8 cellular contexts compared by ENCODE assay signal in genomic region chr20:21303061-21303871, GRCh38. TPM values are rescaled to one million over a fixed set of nuclear protein-coding genes. Genes with fewer than 3 reads are reported as not detected.
A peak's percentile ranks its signal among the peaks of the same experiment; 100 is the strongest.
DNase-seq lines count a peak whose midpoint lies in the region; ATAC-seq and TF ChIP-seq lines count a peak whose summit lies in the region.

A gene with protein sequence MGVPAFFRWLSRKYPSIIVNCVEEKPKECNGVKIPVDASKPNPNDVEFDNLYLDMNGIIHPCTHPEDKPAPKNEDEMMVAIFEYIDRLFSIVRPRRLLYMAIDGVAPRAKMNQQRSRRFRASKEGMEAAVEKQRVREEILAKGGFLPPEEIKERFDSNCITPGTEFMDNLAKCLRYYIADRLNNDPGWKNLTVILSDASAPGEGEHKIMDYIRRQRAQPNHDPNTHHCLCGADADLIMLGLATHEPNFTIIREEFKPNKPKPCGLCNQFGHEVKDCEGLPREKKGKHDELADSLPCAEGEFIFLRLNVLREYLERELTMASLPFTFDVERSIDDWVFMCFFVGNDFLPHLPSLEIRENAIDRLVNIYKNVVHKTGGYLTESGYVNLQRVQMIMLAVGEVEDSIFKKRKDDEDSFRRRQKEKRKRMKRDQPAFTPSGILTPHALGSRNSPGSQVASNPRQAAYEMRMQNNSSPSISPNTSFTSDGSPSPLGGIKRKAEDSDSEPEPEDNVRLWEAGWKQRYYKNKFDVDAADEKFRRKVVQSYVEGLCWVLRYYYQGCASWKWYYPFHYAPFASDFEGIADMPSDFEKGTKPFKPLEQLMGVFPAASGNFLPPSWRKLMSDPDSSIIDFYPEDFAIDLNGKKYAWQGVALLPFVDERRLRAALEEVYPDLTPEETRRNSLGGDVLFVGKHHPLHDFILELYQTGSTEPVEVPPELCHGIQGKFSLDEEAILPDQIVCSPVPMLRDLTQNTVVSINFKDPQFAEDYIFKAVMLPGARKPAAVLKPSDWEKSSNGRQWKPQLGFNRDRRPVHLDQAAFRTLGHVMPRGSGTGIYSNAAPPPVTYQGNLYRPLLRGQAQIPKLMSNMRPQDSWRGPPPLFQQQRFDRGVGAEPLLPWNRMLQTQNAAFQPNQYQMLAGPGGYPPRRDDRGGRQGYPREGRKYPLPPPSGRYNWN (plus strand): TSS chr20:21303331. CDS start chr20:21303399, 68 bp downstream.

- H3K36me3 ChIP-seq in Caco-2 (ENCODE audit: control insufficient read depth, insufficient read depth, low read length): no peaks in the 10 kb centered on the region
- H3K36me3 ChIP-seq in endocrine pancreas (ENCODE audit: control insufficient read depth, insufficient read depth, low read length): no peaks in the 10 kb centered on the region

- H3K27me3 Mint-ChIP-seq in Caco-2 (ENCODE audit: insufficient read depth, unreplicated experiment): no peaks in the 10 kb centered on the region
- no peaks in the 10 kb centered on the region for H3K27me3 Mint-ChIP-seq in activated CD8-positive, alpha-beta memory T cell treated with anti-CD3 and anti-CD28 coated beads, Interleukin-2, amount 10 ng/mL, durations not matched to agents 7 days and 5 days

- DNase-seq in Caco-2 (peak; percentile 95 to 96), HUDEP-2 (lab: John Stamatoyannopoulos, UW; ENCODE audit: unreplicated experiment in 76 of 76) (peak in 75 of 76 experiments; percentile 23 to 97 (median 87)), NOMO-1 treated with dmso at 0.1 percent for 144 hours (lab: John Stamatoyannopoulos, UW; ENCODE audit: unreplicated experiment) (peak; percentile 83), mesenteric fat pad (ENCODE audit: low spot score) (peak; percentile 98)
- peak; percentile 95 for DNase-seq in activated CD8-positive, alpha-beta memory T cell treated with anti-CD3 and anti-CD28 coated beads, Interleukin-2, amount 10 ng/mL, durations not matched to agents 7 days and 5 days
- peak; percentile 97 for DNase-seq in stimulated activated CD8-positive, alpha-beta memory T cell treated with anti-CD3 and anti-CD28 coated beads, Interleukin-15, amount 100 ng/mL, for 24 hours (ENCODE audit: low read depth)

- POLR2A ChIA-PET in Caco-2 (lab: Charles Lee): interaction anchor here (0.5 to 1.5 kb wide), 7 partner anchors 9 to 185 kb away, joined by 3 to 16 read pairs (median 4); partner anchors contain the start of gene KIZ

- peak within 1 kb of the TSS; percentile 98 for H3K27ac Mint-ChIP-seq in Caco-2 (ENCODE audit: unreplicated experiment)
- peak within 1 kb of the TSS; percentile 98 for H3K27ac Mint-ChIP-seq in activated CD8-positive, alpha-beta memory T cell treated with anti-CD3 and anti-CD28 coated beads, Interleukin-2, amount 10 ng/mL, durations not matched to agents 7 days and 5 days

- peak within 1 kb of the TSS; percentile 87 for H3K4me3 Mint-ChIP-seq in Caco-2 (ENCODE audit: unreplicated experiment)
- H3K4me3 Mint-ChIP-seq in activated CD8-positive, alpha-beta memory T cell treated with anti-CD3 and anti-CD28 coated beads, Interleukin-2, amount 10 ng/mL, durations not matched to agents 7 days and 5 days: peak within 1 kb of the TSS; percentile 92

- CTCF ChIA-PET in Caco-2 (lab: Charles Lee): interaction anchor here (0.7 to 1.3 kb wide), 2 partner anchors 49 to 156 kb away, joined by 3 to 6 read pairs; no protein-coding TSS in a partner anchor
- CTCF ChIA-PET in activated CD8-positive, alpha-beta memory T cell treated with anti-CD3 and anti-CD28 coated beads, Interleukin-2, amount 10 ng/mL, durations not matched to agents 7 days and 5 days (lab: Charles Lee): interaction anchor here (0.6 to 2.1 kb wide), 6 partner anchors 14 to 589 kb away, joined by 3 to 12 read pairs (median 3); partner anchors contain the start of gene KIZ

- intact Hi-C loops in Caco-2 (cut with micrococcal nuclease; ENCODE audit: unreplicated experiment): no loop called here

- peak; percentile 91 for ATAC-seq in GM21381 (IDR thresholded peaks at IDR 0.05; ENCODE audit: unreplicated experiment)
- ATAC-seq in activated CD8-positive, alpha-beta memory T cell treated with anti-CD3 and anti-CD28 coated beads, Interleukin-2, amount 10 ng/mL, durations not matched to agents 7 days and 5 days: peak; percentile 91

- peak within 1 kb of the TSS; percentile 94 for H3K9ac ChIP-seq in endocrine pancreas (ENCODE audit: control insufficient read depth, insufficient read depth, low read length)

- H3K27me3 ChIP-seq in Caco-2 (replicated peaks; ENCODE audit: control insufficient read depth, insufficient read depth, low read length) (no peaks in the 10 kb centered on the region), endocrine pancreas (ENCODE audit: control insufficient read depth, insufficient read depth, low read length) (no peaks in the 10 kb centered on the region)

- H3K4me1 Mint-ChIP-seq in Caco-2 (ENCODE audit: low read depth, unreplicated experiment): peaks cover 17% of the 10 kb centered on the region
- H3K4me1 Mint-ChIP-seq in activated CD8-positive, alpha-beta memory T cell treated with anti-CD3 and anti-CD28 coated beads, Interleukin-2, amount 10 ng/mL, durations not matched to agents 7 days and 5 days: peaks cover 29% of the 10 kb centered on the region

- H3K9me3 Mint-ChIP-seq in Caco-2 (ENCODE audit: unreplicated experiment): no peaks in the 10 kb centered on the region
- peaks cover 3% of the 10 kb centered on the region for H3K9me3 Mint-ChIP-seq in activated CD8-positive, alpha-beta memory T cell treated with anti-CD3 and anti-CD28 coated beads, Interleukin-2, amount 10 ng/mL, durations not matched to agents 7 days and 5 days (ENCODE audit: low read depth)

- H3K4me3 ChIP-seq in Caco-2 (ENCODE audit: low read depth, low read length) (peak within 1 kb of the TSS; percentile 87), endocrine pancreas (ENCODE audit: control insufficient read depth, insufficient read depth, low read length) (peak within 1 kb of the TSS; percentile 95)

- peak in 1 of 2 experiments; percentile 9 for TF ChIP-seq CTCF in Caco-2 (IDR thresholded peaks at IDR 0.05; ENCODE audit: insufficient read depth in 1 of 2, low read depth in 1 of 2, low read length in 1 of 2, severe bottlenecking in 1 of 2, unreplicated experiment in 1 of 2)

- H3K4me1 ChIP-seq in Caco-2 (peaks cover 10% of the 10 kb centered on the region; the same call in 1 of the 2 replicates), endocrine pancreas (ENCODE audit: control insufficient read depth, insufficient read depth, low read length) (peaks cover 15% of the 10 kb centered on the region)

- no TSS peak for BruUV-seq in Caco-2 (replicated peaks; lab: Mats Ljungman, UMichigan)

- H3K36me3 Mint-ChIP-seq in Caco-2 (ENCODE audit: insufficient read depth, unreplicated experiment): peaks cover 19% of the 10 kb centered on the region
- peaks cover 31% of the 10 kb centered on the region for H3K36me3 Mint-ChIP-seq in activated CD8-positive, alpha-beta memory T cell treated with anti-CD3 and anti-CD28 coated beads, Interleukin-2, amount 10 ng/mL, durations not matched to agents 7 days and 5 days

- H3K9me3 ChIP-seq in Caco-2 (no peaks in the 10 kb centered on the region), endocrine pancreas (ENCODE audit: control insufficient read depth, low read length) (no peaks in the 10 kb centered on the region)

RNA-seq across cellular contexts. Expression of the gene that starts here (rescaled TPM):
- total RNA-seq in Caco-2 (2022): 79.8 and 86.3 TPM in 2 replicates
- total RNA-seq in activated CD8-positive, alpha-beta memory T cell treated with anti-CD3 and anti-CD28 coated beads, Interleukin-2, amount 10 ng/mL, durations not matched to agents 7 days and 5 days: 10 to 100 TPM; 52.5 to 69.9 TPM
- 55.1 TPM for total RNA-seq in mesenteric fat pad

Comparison
In these comparisons a context has a peak if more than half of its experiments do, and no peak if none do; other contexts are left out.
1. Peak in every context shown above with its lines: DNase-seq, ATAC-seq and H3K4me3 ChIP-seq.